In the genomic region with DNA sequence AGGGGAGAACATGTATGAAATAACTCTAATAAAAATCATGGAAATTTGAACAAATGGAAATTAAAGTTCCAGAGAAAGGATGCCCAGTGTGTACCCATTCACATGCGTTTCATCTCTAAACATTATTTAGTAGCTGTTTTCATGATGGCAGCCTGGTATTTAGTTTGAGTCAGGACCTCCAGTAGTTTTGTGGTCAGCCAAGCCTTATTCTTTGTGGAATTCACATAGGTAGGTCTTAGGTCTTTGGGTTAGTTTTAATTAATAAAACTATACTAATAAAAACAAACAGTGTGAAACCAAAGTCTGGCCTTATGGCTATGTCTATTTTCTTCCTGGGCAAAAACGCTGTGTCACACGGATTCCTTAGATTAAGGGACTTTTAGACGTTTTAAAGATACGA, we compare ENCODE assay signal across 1 cellular context.
A peak's percentile ranks its signal among the peaks of the same experiment; 100 is the strongest.
TF ChIP-seq lines count a peak whose summit lies in the region.

No MANE protein-coding gene starts in this region.

TF ChIP-seq in K562, 482 proteins besides CTCF, POLR2A, EP300 and RAD21 (continued from another document):
- TF ChIP-seq KAT7 (CRISPR knock-in tag; IDR thresholded peaks at IDR 0.05; ENCODE audit: borderline replicate concordance) (no peak), SOX6 (IDR thresholded peaks at IDR 0.05) (no peak), MAFG (tag; conservative IDR thresholded peaks at IDR 0.05) (peak; percentile 39; the same call in 1 of the 2 replicates), ZC3H11A (IDR thresholded peaks at IDR 0.05; ENCODE audit: low read depth, low read length) (no peak), ZNF143 (CRISPR knock-in tag; IDR thresholded peaks at IDR 0.05) (no peak), ERF (CRISPR knock-in tag; IDR thresholded peaks at IDR 0.05) (no peak), ZNF165 (CRISPR knock-in tag; IDR thresholded peaks at IDR 0.05; ENCODE audit: borderline replicate concordance) (no peak)
- TF ChIP-seq, protein P1, sequence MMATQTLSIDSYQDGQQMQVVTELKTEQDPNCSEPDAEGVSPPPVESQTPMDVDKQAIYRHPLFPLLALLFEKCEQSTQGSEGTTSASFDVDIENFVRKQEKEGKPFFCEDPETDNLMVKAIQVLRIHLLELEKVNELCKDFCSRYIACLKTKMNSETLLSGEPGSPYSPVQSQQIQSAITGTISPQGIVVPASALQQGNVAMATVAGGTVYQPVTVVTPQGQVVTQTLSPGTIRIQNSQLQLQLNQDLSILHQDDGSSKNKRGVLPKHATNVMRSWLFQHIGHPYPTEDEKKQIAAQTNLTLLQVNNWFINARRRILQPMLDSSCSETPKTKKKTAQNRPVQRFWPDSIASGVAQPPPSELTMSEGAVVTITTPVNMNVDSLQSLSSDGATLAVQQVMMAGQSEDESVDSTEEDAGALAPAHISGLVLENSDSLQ (IDR thresholded peaks at IDR 0.05): no peak
